In genomic region chr3:5811051-5811450, GRCh38 we compare ENCODE assay signal across 24 cellular contexts.
"Had no signal": no experiment of that assay in that cellular context is flagged by ENCODE, and none has a peak within 500 bp of the region (broad histone marks: within the 10 kb centered on the region; RNA-seq: fewer than 3 reads in every experiment).

No MANE protein-coding gene starts in this region.

- H3K4me3 ChIP-seq: neural progenitor cell, ovary, psoas muscle, right lobe of liver, sigmoid colon, stomach, thoracic aorta, thyroid gland, tibial nerve, upper lobe of left lung, vagina had no signal

- DNase-seq: occipital lobe; ovary; posterior cingulate gyrus; psoas muscle; right cardiac atrium; right lobe of liver; sigmoid colon; small intestine; stimulated activated CD4-positive, alpha-beta T cell treated with anti-CD3 and anti-CD28 coated beads, Interleukin-15, amount 100 ng/mL, for 24 hours; stimulated activated CD4-positive, alpha-beta T cell treated with anti-CD3 and anti-CD28 coated beads, Interleukin-2, amount 100 ng/mL, for 24 hours; stimulated activated CD4-positive, alpha-beta T cell treated with anti-CD3 and anti-CD28 coated beads, Interleukin-2, amount 100 ng/mL, for 48 hours; stimulated activated CD4-positive, alpha-beta T cell treated with anti-CD3 and anti-CD28 coated beads, Interleukin-4, amount 100 ng/mL, for 24 hours; stimulated activated naive B cell treated with anti-CD40 and anti-IgM and Interleukin-4, amounts not matched to agents 10 μg/mL and 1 μg/mL and 100 μg/mL, for 72 hours; stimulated activated naive CD4-positive, alpha-beta T cell treated with Interleukin-2 at 50 U/mL for 16 hours; stomach; thyroid gland; trophoblast cell; upper lobe of left lung had no signal

- H3K27ac ChIP-seq: neural progenitor cell, ovary, parathyroid adenoma, psoas muscle, right lobe of liver, sigmoid colon, stomach, thoracic aorta, thyroid gland, tibial nerve, upper lobe of left lung, vagina had no signal

- H3K36me3 ChIP-seq: neural progenitor cell, ovary, right lobe of liver, sigmoid colon, stomach, thoracic aorta, thyroid gland, tibial nerve, upper lobe of left lung, vagina had no signal

- H3K9me3 ChIP-seq: ovary, psoas muscle, right lobe of liver, sigmoid colon, stomach, thoracic aorta, thyroid gland, tibial nerve, upper lobe of left lung, vagina had no signal

- ATAC-seq: psoas muscle; right cardiac atrium; right lobe of liver; stimulated activated effector memory CD8-positive, alpha-beta T cell treated with anti-CD3 and anti-CD28 coated beads, Interleukin-12 subunit alpha, Interleukin-12 subunit beta, amount 100 ng/mL, for 72 hours; stimulated activated naive B cell treated with anti-CD40 and anti-IgM and Interleukin-4, amounts not matched to agents 10 μg/mL and 1 μg/mL and 100 μg/mL, for 72 hours had no signal

- H3K27me3 ChIP-seq: neural progenitor cell, ovary, right lobe of liver, sigmoid colon, stomach, thyroid gland, tibial nerve, upper lobe of left lung, vagina had no signal

- H3K4me1 ChIP-seq: neural progenitor cell, parathyroid adenoma, psoas muscle, right lobe of liver, sigmoid colon, stomach, thyroid gland, tibial nerve, upper lobe of left lung, vagina had no signal
